8 cellular contexts compared by ENCODE assay signal in the genomic region with DNA sequence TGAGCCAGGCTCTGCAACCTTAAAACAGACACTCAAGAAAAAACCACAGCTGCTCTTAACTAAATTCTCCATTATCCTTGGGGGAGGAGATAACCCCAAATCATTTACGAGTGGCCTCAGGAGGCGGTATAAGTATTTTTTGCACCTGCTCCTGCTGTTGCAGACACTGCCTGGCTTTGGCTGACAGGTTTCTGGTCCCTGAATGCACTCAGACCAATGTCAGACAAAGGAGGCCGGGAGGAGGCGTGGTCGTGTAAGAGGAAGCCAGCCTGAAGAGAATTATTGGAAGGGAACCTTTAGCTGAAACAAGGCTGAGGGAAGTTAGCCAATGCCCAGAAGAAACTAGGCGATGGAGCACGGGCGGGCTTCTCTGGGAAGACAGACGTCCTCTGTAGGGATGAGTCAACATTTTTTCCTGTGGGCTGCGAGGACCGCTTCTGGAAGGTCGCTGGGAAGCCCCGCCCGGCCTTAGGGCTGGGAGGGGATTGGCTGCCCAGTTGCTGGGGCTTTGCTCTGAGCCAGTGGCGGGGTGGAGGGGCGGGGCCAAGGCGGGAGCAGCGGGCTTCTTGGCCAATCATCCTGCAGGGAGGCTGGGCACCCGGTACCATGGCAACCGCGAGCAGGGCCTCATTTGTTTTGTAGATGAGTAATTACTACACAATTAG.
DNase-seq lines count a peak whose midpoint lies in the region; ATAC-seq and TF ChIP-seq lines count a peak whose summit lies in the region.

No MANE protein-coding gene starts in this region.

- TF ChIP-seq CTCF in DND-41 (IDR thresholded peaks at IDR 0.05; ENCODE audit: borderline replicate concordance, extremely low read depth, low read length, poor library complexity, severe bottlenecking), result no peak
- TF ChIP-seq CTCF in KMS-11 (conservative IDR thresholded peaks at IDR 0.05; ENCODE audit: low read depth, low read length), result no peak
- no peak for TF ChIP-seq CTCF in Peyer's patch (IDR thresholded peaks at IDR 0.05)
- no peak for TF ChIP-seq CTCF in osteoblast (IDR thresholded peaks at IDR 0.05; ENCODE audit: extremely low read depth, low read depth, low read length)

- no peak overlapping the region for H2AFZ ChIP-seq in DND-41 (ENCODE audit: low read depth, low read length)
- H2AFZ ChIP-seq in KMS-11 (ENCODE audit: low read depth), result no peak overlapping the region
- H2AFZ ChIP-seq in osteoblast (ENCODE audit: low read length), result peak overlapping the region; percentile 62

- H4K20me1 ChIP-seq in DND-41 (ENCODE audit: insufficient read depth, low read length) (0 out of 2 replicates have a peak, but pooled peaks cover 13% of the 10 kb centered on the region), KMS-11 (ENCODE audit: insufficient read depth) (no peaks in the 10 kb centered on the region), osteoblast (ENCODE audit: insufficient read depth, low read length) (no peaks in the 10 kb centered on the region)

- intact Hi-C loops in left cardiac atrium (cut with DNase I), result loop anchor here in 1 of 2 donors (10.0 kb wide), 2 partner anchors 218 to 408 kb away; partner anchors contain the start of gene MSI2

- peak; percentile 62 for DNase-seq in DND-41
- peak; percentile 82 to 91 (median 87) for DNase-seq in Peyer's patch
- DNase-seq in astrocyte of the hippocampus (ENCODE audit: low read depth, low spot score), result peak; percentile 100
- peak; percentile 98 for DNase-seq in left cardiac atrium
- DNase-seq in osteoblast (ENCODE audit: insufficient read length, low spot score, missing footprints), result peak; percentile 98

- peaks cover 97% of the 10 kb centered on the region for H3K36me3 ChIP-seq in DND-41 (ENCODE audit: insufficient read depth, low read length)
- H3K36me3 ChIP-seq in KMS-11 (ENCODE audit: insufficient read depth), result no peaks in the 10 kb centered on the region
- no peaks in the 10 kb centered on the region for H3K36me3 ChIP-seq in Peyer's patch
- no peaks in the 10 kb centered on the region for H3K36me3 ChIP-seq in osteoblast (ENCODE audit: insufficient read depth, low read length)

- ATAC-seq in DND-41 (ENCODE audit: insufficient read depth, low read depth) (peak; percentile 76), left cardiac atrium (peak; percentile 98 to 99), HG02623 (IDR thresholded peaks at IDR 0.05; ENCODE audit: unreplicated experiment) (no peak), HG03097 (IDR thresholded peaks at IDR 0.05; ENCODE audit: low FRiP score, unreplicated experiment) (no peak)

- TF ChIP-seq POLR2A in Peyer's patch (IDR thresholded peaks at IDR 0.05), result no peak

- H3K4me1 ChIP-seq in DND-41 (ENCODE audit: insufficient read depth, low read length) (no peaks in the 10 kb centered on the region), KMS-11 (ENCODE audit: low read depth, poor library complexity, severe bottlenecking) (peaks cover 10% of the 10 kb centered on the region), Peyer's patch (no peaks in the 10 kb centered on the region), osteoblast (ENCODE audit: insufficient read depth, low read length) (peaks cover 13% of the 10 kb centered on the region)

- H3K79me2 ChIP-seq in DND-41 (ENCODE audit: insufficient read depth, low read length) (peaks cover 43% of the 10 kb centered on the region), KMS-11 (ENCODE audit: insufficient read depth, low read depth) (no peaks in the 10 kb centered on the region), osteoblast (ENCODE audit: insufficient read depth, low read length) (no peaks in the 10 kb centered on the region)

- no peak overlapping the region for H3K27ac ChIP-seq in DND-41 (ENCODE audit: low read length)
- H3K27ac ChIP-seq in KMS-11, result peak overlapping the region; percentile 27; the same call in 1 of the 2 replicates
- peak overlapping the region; percentile 59 to 84 (median 63) for H3K27ac ChIP-seq in Peyer's patch
- H3K27ac ChIP-seq in osteoblast (ENCODE audit: low read depth, low read length), result peak overlapping the region; percentile 91

- H3K4me2 ChIP-seq in DND-41 (ENCODE audit: insufficient read depth, low read length) (no peak overlapping the region), KMS-11 (peak overlapping the region; percentile 15; the same call in 1 of the 2 replicates), osteoblast (ENCODE audit: insufficient read depth, low read length) (peak overlapping the region; percentile 77)

- no peak overlapping the region for H3K9ac ChIP-seq in DND-41 (ENCODE audit: low read depth, low read length)
- no peak overlapping the region for H3K9ac ChIP-seq in KMS-11

- H3K9me3 ChIP-seq in DND-41 (ENCODE audit: insufficient read depth, low read length, severe bottlenecking), result no peaks in the 10 kb centered on the region
- no peaks in the 10 kb centered on the region for H3K9me3 ChIP-seq in Peyer's patch
- H3K9me3 ChIP-seq in osteoblast (ENCODE audit: low read depth, low read length), result no peaks in the 10 kb centered on the region

- H3K27me3 ChIP-seq in DND-41 (ENCODE audit: insufficient read depth, low read length, poor library complexity) (no peaks in the 10 kb centered on the region), KMS-11 (ENCODE audit: insufficient read depth, low read depth) (no peaks in the 10 kb centered on the region), Peyer's patch (no peaks in the 10 kb centered on the region), osteoblast (ENCODE audit: insufficient read depth, low read length) (no peaks in the 10 kb centered on the region)

- H3K4me3 ChIP-seq in DND-41 (ENCODE audit: low read depth in 1 of 2, low read length in 2 of 2), result no peak overlapping the region
- no peak overlapping the region for H3K4me3 ChIP-seq in KMS-11 (IDR thresholded peaks at IDR 0.05; ENCODE audit: insufficient read depth, low read depth, low read length)
- peak overlapping the region in 3 of 4 donors; percentile 23 to 34 (median 27) for H3K4me3 ChIP-seq in Peyer's patch
- H3K4me3 ChIP-seq in osteoblast (ENCODE audit: insufficient read depth, low read length), result peak overlapping the region; percentile 38

Comparison
In these comparisons a context has a peak if more than half of its experiments do, and no peak if none do; other contexts are left out.
1. ATAC-seq: peak in DND-41 (single experiment) and left cardiac atrium (2 of 2); none in HG02623 (single experiment) and HG03097 (single experiment).
2. H3K4me3 ChIP-seq: peak in Peyer's patch (3 of 4) and osteoblast (single experiment); none in DND-41 (0 of 2) and KMS-11 (single experiment).
3. Peak in every context shown above with its lines, with median percentiles within 50 percentile points of each other: DNase-seq.